ENCODE assay signal across 15 cellular contexts in the genomic region with DNA sequence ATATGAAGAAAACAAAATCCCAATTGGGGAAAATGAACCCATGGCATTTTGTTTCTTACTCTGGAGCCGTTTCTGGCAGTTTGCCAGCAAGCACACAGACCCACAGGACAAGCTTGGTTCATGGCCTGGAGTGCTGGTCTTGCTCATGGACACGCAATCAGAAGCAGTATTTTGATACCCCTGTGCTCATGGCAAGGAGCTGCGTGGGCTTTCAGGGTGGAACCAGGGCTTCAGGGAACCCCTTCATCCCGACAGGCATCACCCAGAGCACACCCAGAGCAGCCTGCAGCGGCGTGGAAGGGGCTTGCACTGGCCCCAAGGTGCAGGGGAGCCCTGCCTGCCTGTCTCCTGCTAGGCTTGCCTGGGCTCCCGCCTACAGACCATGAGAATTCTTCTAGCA. TPM values are rescaled to one million over a fixed set of nuclear protein-coding genes. Genes with fewer than 3 reads are reported as not detected.
"Had no signal": no experiment of that assay in that cellular context is flagged by ENCODE, and none has a peak within 500 bp of the region (broad histone marks: within the 10 kb centered on the region; RNA-seq: fewer than 3 reads in every experiment).

No MANE protein-coding gene starts in this region.

- H3K9me3 ChIP-seq: body of pancreas, mucosa of descending colon, neutrophil had no signal

- DNase-seq: activated CD4-positive, alpha-beta T cell treated with anti-CD3 and anti-CD28 coated beads, Interleukin-2, amount 50 U/mL, for 4 hours; activated CD8-positive, alpha-beta memory T cell treated with anti-CD3 and anti-CD28 coated beads, Interleukin-2, amount 10 ng/mL, durations not matched to agents 7 days and 5 days; activated naive CD4-positive, alpha-beta T cell treated with anti-CD3 and anti-CD28 coated beads for 36 hours; body of pancreas; dermis blood vessel endothelial cell; endodermal cell; hippocampal formation; naive thymus-derived CD8-positive, alpha-beta T cell; right cardiac atrium; stimulated activated CD4-positive, alpha-beta T cell treated with anti-CD3 and anti-CD28 coated beads, Interleukin-2, amount 100 ng/mL, for 24 hours; stimulated activated naive B cell treated with anti-CD40 and anti-IgM and Interleukin-4, amounts not matched to agents 10 μg/mL and 1 μg/mL and 100 μg/mL, for 72 hours had no signal

- ATAC-seq: activated CD8-positive, alpha-beta memory T cell treated with anti-CD3 and anti-CD28 coated beads, Interleukin-2, amount 10 ng/mL, durations not matched to agents 7 days and 5 days; body of pancreas; mucosa of descending colon; naive thymus-derived CD8-positive, alpha-beta T cell; right cardiac atrium; stimulated activated naive B cell treated with anti-CD40 and anti-IgM and Interleukin-4, amounts not matched to agents 10 μg/mL and 1 μg/mL and 100 μg/mL, for 72 hours had no signal

- H3K4me1 ChIP-seq: body of pancreas, tibial nerve had no signal

- H3K4me3 ChIP-seq: body of pancreas, lung, mucosa of descending colon, tibial nerve had no signal

- H3K27me3 ChIP-seq: body of pancreas had no signal

- H3K27ac ChIP-seq: body of pancreas, neutrophil, tibial nerve had no signal

- H3K36me3 ChIP-seq: neutrophil, tibial nerve had no signal

RNA-seq across cellular contexts. Expression of a gene that starts 45.4 kb away (rescaled TPM):
- total RNA-seq: dermis blood vessel endothelial cell had no signal
